In the genomic region with DNA sequence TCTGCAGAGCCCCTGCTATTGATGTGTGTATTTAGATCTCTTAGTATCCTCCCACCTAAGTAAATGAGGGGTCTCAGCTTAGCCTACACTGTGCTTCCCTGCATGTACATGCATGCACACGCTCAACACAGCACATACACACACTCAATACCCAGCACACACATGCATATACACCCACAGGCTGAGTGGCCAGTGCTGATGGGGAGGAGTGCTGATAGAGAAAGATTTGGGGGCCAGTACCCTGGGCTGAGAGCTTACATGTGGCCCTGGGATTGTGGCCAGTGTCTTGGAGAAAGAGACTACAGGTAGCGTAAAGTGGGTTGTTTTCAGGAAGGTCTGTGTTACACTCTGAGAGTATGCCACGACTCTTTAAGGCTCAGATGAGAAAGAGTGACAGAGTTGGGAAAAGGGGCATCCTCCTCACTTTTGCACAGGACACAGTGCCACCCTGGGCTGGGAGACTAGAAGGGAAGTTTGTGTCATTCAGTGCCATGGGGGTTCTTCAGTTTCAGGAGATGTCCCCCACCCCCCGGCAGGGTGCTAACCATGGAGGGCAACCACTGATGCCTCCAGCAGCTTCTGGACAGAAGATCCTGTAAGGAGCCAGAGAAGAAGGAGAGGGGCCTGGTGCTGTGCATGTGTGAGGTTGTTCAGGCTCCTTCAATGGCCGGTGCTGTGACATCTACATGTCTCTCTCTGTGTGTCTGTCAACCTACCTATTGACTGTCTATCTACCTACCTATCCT, we compare ENCODE assay signal across 15 cellular contexts.
DNase-seq lines count a peak whose midpoint lies in the region; ATAC-seq and TF ChIP-seq lines count a peak whose summit lies in the region.
"Had no signal": no experiment of that assay in that cellular context is flagged by ENCODE, and none has a peak within 500 bp of the region (broad histone marks: within the 10 kb centered on the region; RNA-seq: fewer than 3 reads in every experiment).

No MANE protein-coding gene starts in this region.

- H2BK5ac ChIP-seq in H9 (ENCODE audit: insufficient read length, low read length) = no peak overlapping the region

- in situ Hi-C loops in brain microvascular endothelial cell (cut with HindIII; ENCODE audit: low pct_ligation_motif_present, low sequenced_read_pairs) = no loop called here

- H3K4me2 ChIP-seq in H9 (ENCODE audit: insufficient read depth, insufficient read length, low read length) = no peak overlapping the region

- H3K79me1 ChIP-seq in H9 (ENCODE audit: insufficient read depth, low read depth, low read length, poor library complexity, severe bottlenecking) = no peaks in the 10 kb centered on the region

- H3K4me3 Mint-ChIP-seq in H9 (no peak overlapping the region), brain (no peak overlapping the region)
- no peak overlapping the region for H3K4me3 Mint-ChIP-seq in stimulated activated effector memory CD8-positive, alpha-beta T cell treated with anti-CD3 and anti-CD28 coated beads, Interleukin-12 subunit alpha, Interleukin-12 subunit beta, amount 100 ng/mL, for 72 hours

- no peak overlapping the region for H3K56ac ChIP-seq in H9 (ENCODE audit: insufficient read length, low read depth, low read length)

- peaks cover 22 to 25% of the 10 kb centered on the region in 2 experiments for H3K4me1 Mint-ChIP-seq in H9
- H3K4me1 Mint-ChIP-seq in brain = peaks cover 52% of the 10 kb centered on the region
- H3K4me1 Mint-ChIP-seq in stimulated activated effector memory CD8-positive, alpha-beta T cell treated with anti-CD3 and anti-CD28 coated beads, Interleukin-12 subunit alpha, Interleukin-12 subunit beta, amount 100 ng/mL, for 72 hours = no peaks in the 10 kb centered on the region

- H3T11ph ChIP-seq in H9 (ENCODE audit: low read length) = no peak overlapping the region

- no peak overlapping the region for H2AFZ ChIP-seq in H9 (ENCODE audit: low read length)

- H3K27me3 ChIP-seq in H9 (ENCODE audit: insufficient read depth, low read length) (no peaks in the 10 kb centered on the region), muscle layer of colon (ENCODE audit: control insufficient read depth in 1 of 2, insufficient read depth in 2 of 2, low read length in 2 of 2) (no peaks in the 10 kb centered on the region), brain microvascular endothelial cell (replicated peaks) (peaks cover 15% of the 10 kb centered on the region)
- H3K27me3 ChIP-seq: BE2C had no signal

- no peak for ATAC-seq in stimulated activated effector memory CD8-positive, alpha-beta T cell treated with anti-CD3 and anti-CD28 coated beads, Interleukin-12 subunit alpha, Interleukin-12 subunit beta, amount 100 ng/mL, for 72 hours
- ATAC-seq in GM21529 (IDR thresholded peaks at IDR 0.05; ENCODE audit: unreplicated experiment) = no peak
- ATAC-seq: K562 had no signal

- H3K27ac ChIP-seq in H9 (ENCODE audit: insufficient read length, low read depth, low read length) (no peak overlapping the region), muscle layer of colon (ENCODE audit: low read depth, low read length) (peak overlapping the region; percentile 54), brain microvascular endothelial cell (no peak overlapping the region)
- H3K27ac ChIP-seq: SJCRH30 had no signal

- no peak overlapping the region for H3K18ac ChIP-seq in H9 (ENCODE audit: insufficient read length, low read depth, low read length)

- H3K79me2 ChIP-seq in H9 (ENCODE audit: insufficient read depth, low read length) = no peaks in the 10 kb centered on the region

- H3K4me3 ChIP-seq in muscle layer of colon (ENCODE audit: low read depth in 1 of 2, low read length in 2 of 2) = peak overlapping the region in 1 of 2 donors; percentile 17
- H3K4me3 ChIP-seq in brain microvascular endothelial cell (ENCODE audit: low read depth, low read length) = no peak overlapping the region
- H3K4me3 ChIP-seq: K562, SJCRH30 had no signal

- no peak overlapping the region for H2AK5ac ChIP-seq in H9 (ENCODE audit: insufficient read length, low read length)

- no peak overlapping the region for H3K23ac ChIP-seq in H9 (ENCODE audit: insufficient read length, low read depth, low read length)

- H3K27ac Mint-ChIP-seq in H9 (no peak overlapping the region), brain (peak overlapping the region; percentile 2 to 85 (median 22))
- peak overlapping the region; percentile 13 for H3K27ac Mint-ChIP-seq in stimulated activated effector memory CD8-positive, alpha-beta T cell treated with anti-CD3 and anti-CD28 coated beads, Interleukin-12 subunit alpha, Interleukin-12 subunit beta, amount 100 ng/mL, for 72 hours

- H2BK20ac ChIP-seq in H9 (ENCODE audit: low read depth, low read length, poor library complexity, severe bottlenecking) = no peak overlapping the region

- no peak overlapping the region for H3K4ac ChIP-seq in H9 (ENCODE audit: low read depth, low read length)

- H3K14ac ChIP-seq in H9 (ENCODE audit: insufficient read depth, low read length) = no peak overlapping the region

- no peaks in the 10 kb centered on the region for H3K9me3 ChIP-seq in H9 (ENCODE audit: control insufficient read depth, low read depth, low read length)
- H3K9me3 ChIP-seq in muscle layer of colon (ENCODE audit: low read length) = no peaks in the 10 kb centered on the region
- H3K9me3 ChIP-seq: BE2C, SJCRH30 had no signal

- H3K23me2 ChIP-seq in H9 (ENCODE audit: insufficient read length, low read depth, low read length, poor library complexity, severe bottlenecking) = no peaks in the 10 kb centered on the region

- peak overlapping the region; percentile 48 for H4K8ac ChIP-seq in H9 (replicated peaks; ENCODE audit: insufficient read length, low read depth, low read length)

- DNase-seq in H9 = no peak
- DNase-seq in stimulated activated effector memory CD8-positive, alpha-beta T cell treated with anti-CD3 and anti-CD28 coated beads, Interleukin-12 subunit alpha, Interleukin-12 subunit beta, amount 100 ng/mL, for 72 hours (ENCODE audit: low spot score in 2 of 2) = no peak
- no peak for DNase-seq in brain microvascular endothelial cell
- DNase-seq in DMS 273 (lab: John Stamatoyannopoulos, UW; ENCODE audit: unreplicated experiment) = no peak
- DNase-seq in NCI-H2081 (lab: John Stamatoyannopoulos, UW) = no peak
- DNase-seq: NCI-H146, NCI-H2227 treated with DMSO at 0.1 percent for 48 hours, NCI-H526, OCI-M1 had no signal

- H3K9ac ChIP-seq in H9 (ENCODE audit: extremely low read depth, insufficient read length, low read length) (no peak overlapping the region), muscle layer of colon (ENCODE audit: low read length) (no peak overlapping the region)

- H3K9me3 Mint-ChIP-seq in H9 = no peaks in the 10 kb centered on the region
- H3K9me3 Mint-ChIP-seq in brain = peaks cover 0 to 8% (median 4%) of the 10 kb centered on the region in 5 experiments
- H3K9me3 Mint-ChIP-seq in stimulated activated effector memory CD8-positive, alpha-beta T cell treated with anti-CD3 and anti-CD28 coated beads, Interleukin-12 subunit alpha, Interleukin-12 subunit beta, amount 100 ng/mL, for 72 hours = no peaks in the 10 kb centered on the region

- no peak overlapping the region for H4K5ac ChIP-seq in H9 (ENCODE audit: insufficient read length, low read depth, low read length)

- H3K4me1 ChIP-seq in H9 (ENCODE audit: insufficient read depth, low read length) = peaks cover 2% of the 10 kb centered on the region; the same call in 1 of the 2 replicates
- H3K4me1 ChIP-seq in muscle layer of colon (ENCODE audit: insufficient read depth, low read length) = peaks cover 46% of the 10 kb centered on the region

- TF ChIP-seq CTCF in H9 (conservative IDR thresholded peaks at IDR 0.05) = no peak
- no peak for TF ChIP-seq CTCF in brain (conservative IDR thresholded peaks at IDR 0.05)
- no peak for TF ChIP-seq CTCF in brain microvascular endothelial cell (IDR thresholded peaks at IDR 0.05; ENCODE audit: low read depth, low read length, missing control alignments)

- WGBS in H9 (ENCODE audit: extremely low coverage, insufficient read length, low lambda C conversion rate) = no CpG with 5 or more reads among the region's 5 CpGs

- no peaks in the 10 kb centered on the region for H4K20me1 ChIP-seq in H9 (ENCODE audit: control insufficient read depth, insufficient read depth, insufficient read length)

- no peak overlapping the region for H4K91ac ChIP-seq in H9 (ENCODE audit: insufficient read length, low read depth, low read length)

- H3K36me3 ChIP-seq in muscle layer of colon (ENCODE audit: insufficient read depth, low read length) = no peaks in the 10 kb centered on the region
- H3K36me3 ChIP-seq in brain microvascular endothelial cell (replicated peaks) = no peaks in the 10 kb centered on the region
- H3K36me3 ChIP-seq: BE2C, SJCRH30 had no signal

- no peak overlapping the region for H2BK120ac ChIP-seq in H9 (ENCODE audit: low read depth, low read length, poor library complexity, severe bottlenecking)

- no peak overlapping the region for H2BK12ac ChIP-seq in H9 (ENCODE audit: insufficient read length, low read depth, low read length)

- H3K27me3 Mint-ChIP-seq in H9 (ENCODE audit: low read depth) = peaks cover 4% of the 10 kb centered on the region; the same call in 1 of the 2 replicates
- peaks cover 9% of the 10 kb centered on the region for H3K27me3 Mint-ChIP-seq in brain

- no peak overlapping the region for H2BK15ac ChIP-seq in H9 (ENCODE audit: low read depth, low read length)

- H3K36me3 Mint-ChIP-seq in H9 (ENCODE audit: insufficient read depth in 1 of 3, low read depth in 3 of 3) = no peaks in the 10 kb centered on the region
- H3K36me3 Mint-ChIP-seq in brain = no peaks in the 10 kb centered on the region
- no peaks in the 10 kb centered on the region for H3K36me3 Mint-ChIP-seq in stimulated activated effector memory CD8-positive, alpha-beta T cell treated with anti-CD3 and anti-CD28 coated beads, Interleukin-12 subunit alpha, Interleukin-12 subunit beta, amount 100 ng/mL, for 72 hours

Comparison
In these comparisons a context has a peak if more than half of its experiments do, and no peak if none do; other contexts are left out.
1. H3K27ac Mint-ChIP-seq: peak in brain (5 of 5) and stimulated activated effector memory CD8-positive, alpha-beta T cell treated with anti-CD3 and anti-CD28 coated beads, Interleukin-12 subunit alpha, Interleukin-12 subunit beta, amount 100 ng/mL, for 72 hours (single experiment); none in H9 (0 of 3).